27 cellular contexts compared by ENCODE assay signal in the genomic region with DNA sequence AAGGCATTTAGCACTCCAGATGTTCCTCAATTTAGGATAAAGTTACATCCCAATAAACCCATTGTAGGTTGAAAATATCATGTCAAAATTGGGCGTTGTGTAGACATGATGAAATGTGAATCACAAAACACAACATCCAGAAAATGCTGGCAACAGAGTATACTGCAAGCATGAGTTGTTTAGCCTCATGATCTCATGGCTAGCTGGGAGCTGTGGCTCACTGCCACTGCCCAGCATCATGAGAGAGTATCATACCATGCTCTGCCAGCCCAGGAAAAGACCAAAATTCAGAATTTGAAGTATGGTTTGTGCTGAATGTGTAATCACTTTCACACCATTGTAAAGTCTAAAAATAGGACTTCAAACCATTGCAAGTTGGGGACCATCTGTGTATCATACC.
"Had no signal": no experiment of that assay in that cellular context is flagged by ENCODE, and none has a peak within 500 bp of the region (broad histone marks: within the 10 kb centered on the region; RNA-seq: fewer than 3 reads in every experiment).

No MANE protein-coding gene starts in this region.

- H3K4me3 ChIP-seq: esophagus squamous epithelium, gastroesophageal sphincter, hepatocyte, pancreas, prostate gland, thyroid gland, upper lobe of left lung, vagina had no signal

- H3K27ac ChIP-seq: epithelial cell of prostate, esophagus squamous epithelium, gastroesophageal sphincter, hepatocyte, pancreas, prostate gland, thyroid gland, upper lobe of left lung, vagina had no signal

- H3K4me1 ChIP-seq: esophagus squamous epithelium, gastroesophageal sphincter, pancreas, prostate gland, thyroid gland, upper lobe of left lung, vagina had no signal

- H3K27me3 ChIP-seq: esophagus squamous epithelium, gastroesophageal sphincter, hepatocyte, pancreas, thyroid gland, upper lobe of left lung, vagina had no signal

- H3K9me3 ChIP-seq: esophagus squamous epithelium, gastroesophageal sphincter, pancreas, prostate gland, thyroid gland, upper lobe of left lung, vagina had no signal

- DNase-seq: activated CD4-positive, alpha-beta T cell treated with anti-CD3 and anti-CD28 coated beads for 36 hours; activated CD4-positive, CD25-positive, alpha-beta regulatory T cell; activated CD8-positive, alpha-beta memory T cell treated with anti-CD3 and anti-CD28 coated beads, Interleukin-2, amount 10 ng/mL, durations not matched to agents 7 days and 5 days; activated CD8-positive, alpha-beta T cell treated with anti-CD3 and anti-CD28 coated beads, Interleukin-2, amount 10 ng/mL, durations not matched to agents 7 days and 5 days; activated naive CD4-positive, alpha-beta T cell; activated T-cell treated with anti-CD3 and anti-CD28 coated beads, Interleukin-2, amount 50 U/mL, for 48 hours; dermis blood vessel endothelial cell; effector CD4-positive, alpha-beta T cell; esophagus squamous epithelium; left colon; naive thymus-derived CD8-positive, alpha-beta T cell; nucleus accumbens; pancreas; retina; small intestine; stimulated activated CD4-positive, alpha-beta T cell treated with anti-CD3 and anti-CD28 coated beads, Interleukin-4, amount 100 ng/mL, for 24 hours; stimulated activated naive CD8-positive, alpha-beta T cell treated with anti-CD3 and anti-CD28 coated beads, Interleukin-15, amount 100 ng/mL, for 72 hours; thyroid gland; upper lobe of left lung had no signal

- H3K36me3 ChIP-seq: esophagus squamous epithelium, gastroesophageal sphincter, pancreas, prostate gland, thyroid gland, upper lobe of left lung, vagina had no signal

- ATAC-seq: activated CD4-positive, alpha-beta T cell treated with anti-CD3 and anti-CD28 coated beads for 36 hours; activated CD8-positive, alpha-beta memory T cell treated with anti-CD3 and anti-CD28 coated beads, Interleukin-2, amount 10 ng/mL, durations not matched to agents 7 days and 5 days; activated CD8-positive, alpha-beta T cell treated with anti-CD3 and anti-CD28 coated beads, Interleukin-2, amount 10 ng/mL, durations not matched to agents 7 days and 5 days; activated naive CD4-positive, alpha-beta T cell treated with anti-CD3 and anti-CD28 coated beads, Interleukin-2, amount 50 U/mL, for 72 hours; gastroesophageal sphincter; left colon; naive thymus-derived CD8-positive, alpha-beta T cell; pancreas; sciatic nerve; stimulated activated effector memory CD8-positive, alpha-beta T cell treated with anti-CD3 and anti-CD28 coated beads, Interleukin-12 subunit alpha, Interleukin-12 subunit beta, amount 100 ng/mL, for 72 hours; stimulated activated naive CD8-positive, alpha-beta T cell treated with anti-CD3 and anti-CD28 coated beads, Interleukin-15, amount 100 ng/mL, for 72 hours had no signal
